20 cellular contexts compared by ENCODE assay signal in the genomic region with DNA sequence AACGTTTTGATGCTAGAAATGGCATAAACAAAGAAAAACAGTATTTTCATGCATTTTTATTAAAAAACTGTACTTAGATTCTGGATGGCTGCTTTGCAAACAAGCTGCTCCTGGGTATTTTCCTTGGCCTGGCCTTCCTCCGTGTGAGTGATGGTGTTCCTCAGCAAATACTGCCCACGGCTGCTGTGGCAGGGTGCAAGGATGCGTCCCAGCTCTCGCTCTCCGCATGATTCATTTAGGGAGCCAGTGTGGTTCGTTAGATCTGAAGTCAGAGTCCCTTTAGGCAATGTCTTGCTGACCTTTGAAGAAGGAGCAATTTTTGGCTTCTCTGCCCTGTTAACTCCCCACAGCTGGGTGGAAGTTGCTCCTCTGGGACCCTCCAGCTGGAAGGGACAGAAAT. TPM values are rescaled to one million over a fixed set of nuclear protein-coding genes. Genes with fewer than 3 reads are reported as not detected.
DNase-seq lines count a peak whose midpoint lies in the region; ATAC-seq, FAIRE-seq and TF ChIP-seq lines count a peak whose summit lies in the region.
"Had no signal": no experiment of that assay in that cellular context is flagged by ENCODE, and none has a peak within 500 bp of the region (broad histone marks: within the 10 kb centered on the region; RNA-seq: fewer than 3 reads in every experiment).

No MANE protein-coding gene starts in this region.

- POLR2A ChIA-PET in H1 (lab: Charles Lee; ENCODE audit: partially characterized antibody), result no interaction called here

- H2AFZ ChIP-seq in H1 (ENCODE audit: low read length), result 0 out of 2 replicates have a peak overlapping the region, but pooled peaks have one; percentile 30
- no peak overlapping the region for H2AFZ ChIP-seq in mesenchymal stem cell (ENCODE audit: low read depth, low read length)

- H3K9me3 ChIP-seq in H1 (ENCODE audit: insufficient read depth in 2 of 2, low read depth in 1 of 2, low read length in 1 of 2) (no peaks in the 10 kb centered on the region), mesenchymal stem cell (ENCODE audit: control insufficient read depth, low read length) (no peaks in the 10 kb centered on the region), spleen (no peaks in the 10 kb centered on the region)
- H3K9me3 ChIP-seq: BLaER1 had no signal

- FAIRE-seq in H1 (lab: Jason Lieb, UNC), result no peak
- FAIRE-seq: D721Med, GM12892, GM18507, HTR-8/SVneo had no signal

- H3K4me1 Mint-ChIP-seq in activated CD8-positive, alpha-beta memory T cell treated with anti-CD3 and anti-CD28 coated beads, Interleukin-2, amount 10 ng/mL, durations not matched to agents 7 days and 5 days, result no peaks in the 10 kb centered on the region

- H2BK15ac ChIP-seq in H1 (ENCODE audit: low read length), result no peak overlapping the region
- no peak overlapping the region for H2BK15ac ChIP-seq in mesenchymal stem cell (ENCODE audit: low read depth, poor library complexity, severe bottlenecking)

- H3K4me1 ChIP-seq in H1 (replicated peaks in 1 of 4; ENCODE audit: control insufficient read depth in 3 of 4, insufficient read depth in 4 of 4, low read length in 3 of 4) (no peaks in the 10 kb centered on the region), mesenchymal stem cell (ENCODE audit: control insufficient read depth, insufficient read depth, low read depth, low read length) (peaks cover 8% of the 10 kb centered on the region), spleen (peaks cover 0 to 6% (median 0%) of the 10 kb centered on the region in 6 donors)

- no peaks in the 10 kb centered on the region for H3K27me3 ChIP-seq in H1 (replicated peaks in 1 of 4; ENCODE audit: control insufficient read depth in 3 of 4, extremely low read depth in 1 of 4, insufficient read depth in 3 of 4, low read length in 3 of 4)
- no peaks in the 10 kb centered on the region for H3K27me3 ChIP-seq in mesenchymal stem cell (ENCODE audit: control insufficient read depth in 1 of 2, insufficient read depth in 1 of 2, low read length in 2 of 2)
- no peaks in the 10 kb centered on the region for H3K27me3 ChIP-seq in spleen (replicated peaks in 1 of 7)
- H3K27me3 ChIP-seq: BLaER1 had no signal

- H2BK12ac ChIP-seq in H1 (ENCODE audit: low read depth, low read length) (no peak overlapping the region), mesenchymal stem cell (ENCODE audit: low read length in 2 of 2) (no peak overlapping the region)

- no peak overlapping the region for H3K14ac ChIP-seq in H1 (ENCODE audit: insufficient read length)
- no peak overlapping the region for H3K14ac ChIP-seq in mesenchymal stem cell (ENCODE audit: low read length in 2 of 2)

- no peak overlapping the region for H3K4ac ChIP-seq in H1 (replicated peaks; ENCODE audit: insufficient read length, low read depth, low read length)
- no peak overlapping the region for H3K4ac ChIP-seq in mesenchymal stem cell (ENCODE audit: low read depth in 1 of 2, low read length in 2 of 2)

- H3K27ac ChIP-seq in H1 (ENCODE audit: low read depth, low read length) (no peak overlapping the region), mesenchymal stem cell (ENCODE audit: low read length, poor library complexity, severe bottlenecking) (peak overlapping the region; percentile 2), spleen (no peak overlapping the region)
- H3K27ac ChIP-seq: BLaER1 had no signal

- no peak overlapping the region for H4K91ac ChIP-seq in H1 (replicated peaks; ENCODE audit: insufficient read length, low read length)
- H4K91ac ChIP-seq in mesenchymal stem cell (ENCODE audit: low read length), result no peak overlapping the region

- no peak for TF ChIP-seq CTCF in H1 (IDR thresholded peaks at IDR 0.05; ENCODE audit: control extremely low read depth in 1 of 3, insufficient read depth in 1 of 3, low read depth in 1 of 3, low read length in 3 of 3)
- TF ChIP-seq CTCF in spleen (IDR thresholded peaks at IDR 0.05 in 8 of 11, conservative IDR thresholded peaks at IDR 0.05 in 3 of 11), result no peak

- H3K23me2 ChIP-seq in H1 (ENCODE audit: low read depth, low read length), result no peaks in the 10 kb centered on the region

- H3K27me3 Mint-ChIP-seq in activated CD8-positive, alpha-beta memory T cell treated with anti-CD3 and anti-CD28 coated beads, Interleukin-2, amount 10 ng/mL, durations not matched to agents 7 days and 5 days, result no peaks in the 10 kb centered on the region

- TF ChIP-seq EP300 in H1 (IDR thresholded peaks at IDR 0.05; ENCODE audit: borderline replicate concordance in 1 of 2, low read depth in 2 of 2, low read length in 2 of 2), result no peak

- no peaks in the 10 kb centered on the region for H4K20me1 ChIP-seq in H1 (replicated peaks in 1 of 2; ENCODE audit: control insufficient read depth in 1 of 2, insufficient read depth in 2 of 2, low read length in 2 of 2)
- H4K20me1 ChIP-seq: BLaER1 had no signal

- peak; percentile 32 for DNase-seq in M059J (ENCODE audit: low read depth)
- no peak for DNase-seq in H1 (ENCODE audit: low read depth in 1 of 2, low spot score in 2 of 2)
- DNase-seq in mesenchymal stem cell, result no peak
- peak; percentile 56 for DNase-seq in renal cortical epithelial cell (ENCODE audit: low read depth)
- no peak for DNase-seq in cardiac septum (ENCODE audit: low spot score)
- no peak for DNase-seq in MV-4-11 (lab: John Stamatoyannopoulos, UW)
- DNase-seq in spleen, result no peak
- DNase-seq in activated CD8-positive, alpha-beta memory T cell treated with anti-CD3 and anti-CD28 coated beads, Interleukin-2, amount 10 ng/mL, durations not matched to agents 7 days and 5 days, result no peak
- DNase-seq: 8988T; CD8-positive, alpha-beta T cell; GDM1; GOT3; H9; IMR-90 had no signal

- H3K27ac Mint-ChIP-seq in activated CD8-positive, alpha-beta memory T cell treated with anti-CD3 and anti-CD28 coated beads, Interleukin-2, amount 10 ng/mL, durations not matched to agents 7 days and 5 days, result no peak overlapping the region
- H3K27ac Mint-ChIP-seq: CD8-positive, alpha-beta T cell; H9 had no signal

- no peaks in the 10 kb centered on the region for H3K36me3 ChIP-seq in H1 (ENCODE audit: control insufficient read depth in 2 of 4, insufficient read depth in 4 of 4, low read length in 3 of 4)
- H3K36me3 ChIP-seq in mesenchymal stem cell (ENCODE audit: control insufficient read depth in 1 of 2, insufficient read depth in 2 of 2, low read depth in 1 of 2, low read length in 2 of 2), result no peaks in the 10 kb centered on the region
- no peaks in the 10 kb centered on the region for H3K36me3 ChIP-seq in spleen
- H3K36me3 ChIP-seq: BLaER1 had no signal

- no peak for ATAC-seq in activated CD8-positive, alpha-beta memory T cell treated with anti-CD3 and anti-CD28 coated beads, Interleukin-2, amount 10 ng/mL, durations not matched to agents 7 days and 5 days
- ATAC-seq: CD8-positive, alpha-beta T cell had no signal

- H3K79me2 ChIP-seq in H1 (ENCODE audit: control insufficient read depth in 1 of 2, insufficient read depth in 2 of 2, low read length in 2 of 2), result no peaks in the 10 kb centered on the region

- no peak overlapping the region for H3K4me3 Mint-ChIP-seq in activated CD8-positive, alpha-beta memory T cell treated with anti-CD3 and anti-CD28 coated beads, Interleukin-2, amount 10 ng/mL, durations not matched to agents 7 days and 5 days
- H3K4me3 Mint-ChIP-seq: CD14-positive monocyte; CD8-positive, alpha-beta T cell; H9 had no signal

- intact Hi-C loops in cardiac septum (cut with DNase I) (no loop called here), spleen (cut with DNase I; ENCODE audit: low total_unique reads) (no loop called here)

- H3K79me1 ChIP-seq in H1 (ENCODE audit: low read depth, low read length) (no peaks in the 10 kb centered on the region), mesenchymal stem cell (replicated peaks; ENCODE audit: low read length, poor library complexity, severe bottlenecking) (no peaks in the 10 kb centered on the region)

- H3K36me3 Mint-ChIP-seq in activated CD8-positive, alpha-beta memory T cell treated with anti-CD3 and anti-CD28 coated beads, Interleukin-2, amount 10 ng/mL, durations not matched to agents 7 days and 5 days, result no peaks in the 10 kb centered on the region
- H3K36me3 Mint-ChIP-seq: CD14-positive monocyte; CD8-positive, alpha-beta T cell had no signal

- no peak overlapping the region for H2BK20ac ChIP-seq in H1 (ENCODE audit: low read length)

- H2BK120ac ChIP-seq in H1 (replicated peaks; ENCODE audit: low read depth, low read length) (no peak overlapping the region), mesenchymal stem cell (ENCODE audit: low read depth, low read length) (no peak overlapping the region)

- no peak overlapping the region for H4K5ac ChIP-seq in H1 (ENCODE audit: insufficient read length, low read depth, low read length)

- no peak overlapping the region for H4K8ac ChIP-seq in H1 (ENCODE audit: extremely low read depth, insufficient read depth, low read length)
- no peak overlapping the region for H4K8ac ChIP-seq in mesenchymal stem cell (ENCODE audit: low read length)

- H3K23ac ChIP-seq in H1 (ENCODE audit: insufficient read length) (no peak overlapping the region), mesenchymal stem cell (ENCODE audit: low read length in 2 of 2) (no peak overlapping the region)

- H3K18ac ChIP-seq in H1 (ENCODE audit: extremely low read depth, low read length) (no peak overlapping the region), mesenchymal stem cell (ENCODE audit: low read depth in 1 of 2, low read length in 2 of 2) (peak overlapping the region in 1 of 2 experiments; percentile 12)

- H3K4me3 ChIP-seq in H1 (ENCODE audit: extremely low read depth in 1 of 4, insufficient read depth in 2 of 4, low read depth in 3 of 4, low read length in 4 of 4) (no peak overlapping the region), mesenchymal stem cell (ENCODE audit: insufficient read depth in 1 of 2, low read depth in 1 of 2, low read length in 2 of 2) (no peak overlapping the region), spleen (no peak overlapping the region)
- H3K4me3 ChIP-seq: BLaER1 had no signal

- no peak overlapping the region for H3K4me2 ChIP-seq in H1 (ENCODE audit: insufficient read depth in 1 of 2, low read depth in 2 of 2, low read length in 2 of 2)
- H3K4me2 ChIP-seq in mesenchymal stem cell (ENCODE audit: low read length, poor library complexity, severe bottlenecking), result no peak overlapping the region
- H3K4me2 ChIP-seq: BLaER1 had no signal

- no peak for TF ChIP-seq RAD21 in H1 (IDR thresholded peaks at IDR 0.05 in 1 of 2, conservative IDR thresholded peaks at IDR 0.05 in 1 of 2; ENCODE audit: low read depth in 2 of 2, low read length in 2 of 2)

- no peak overlapping the region for H3K56ac ChIP-seq in H1 (replicated peaks; ENCODE audit: insufficient read length, low read depth, low read length)

- no peak for TF ChIP-seq POLR2A in H1 (IDR thresholded peaks at IDR 0.05; ENCODE audit: control extremely low read depth in 1 of 2, low read depth in 2 of 2, low read length in 2 of 2)
- TF ChIP-seq POLR2A in spleen (IDR thresholded peaks at IDR 0.05), result no peak

- no peak overlapping the region for H2BK5ac ChIP-seq in H1 (ENCODE audit: low read depth, low read length)
- no peak overlapping the region for H2BK5ac ChIP-seq in mesenchymal stem cell (ENCODE audit: low read depth, low read length, poor library complexity, severe bottlenecking)

- H3K9ac ChIP-seq in H1 (replicated peaks in 1 of 4; ENCODE audit: extremely low read depth in 1 of 4, low read depth in 3 of 4, low read length in 3 of 4), result no peak overlapping the region
- H3K9ac ChIP-seq in mesenchymal stem cell (ENCODE audit: low read length), result no peak overlapping the region
- H3K9ac ChIP-seq: BLaER1 had no signal

- no peaks in the 10 kb centered on the region for H3K9me3 Mint-ChIP-seq in activated CD8-positive, alpha-beta memory T cell treated with anti-CD3 and anti-CD28 coated beads, Interleukin-2, amount 10 ng/mL, durations not matched to agents 7 days and 5 days (ENCODE audit: low read depth)
- H3K9me3 Mint-ChIP-seq: CD8-positive, alpha-beta T cell; H9 had no signal

- H2AK5ac ChIP-seq in H1 (ENCODE audit: low read depth, low read length), result no peak overlapping the region
- peak overlapping the region; percentile 76 for H2AK5ac ChIP-seq in mesenchymal stem cell (ENCODE audit: low read length, severe bottlenecking)

- WGBS in H1 (ENCODE audit: extremely low coverage in 1 of 2, insufficient coverage in 1 of 2, insufficient read length in 1 of 2, insufficient replicate concordance in 2 of 2, low coverage in 1 of 2, low lambda C conversion rate in 2 of 2, missing lambda C conversion rate in 1 of 2), 2 experiments, result 85% methylated on average over 7 of the region's 7 CpGs; no CpG with 5 or more reads in 1 of the 2 experiments
- WGBS in mesenchymal stem cell, result 96% methylated on average over 6 of the region's 7 CpGs
- 88 to 95% (median 89%) methylated on average over 7 of the region's 7 CpGs for WGBS in spleen, 5 donors

- CTCF ChIA-PET in H1 (lab: Charles Lee; ENCODE audit: partially characterized antibody), result interaction anchor here (0.9 kb wide), 1 partner anchor 17 kb away, joined by 4 read pairs; no protein-coding TSS in a partner anchor
- CTCF ChIA-PET in activated CD8-positive, alpha-beta memory T cell treated with anti-CD3 and anti-CD28 coated beads, Interleukin-2, amount 10 ng/mL, durations not matched to agents 7 days and 5 days (lab: Charles Lee), result interaction anchor here (1.1 to 1.6 kb wide), 2 partner anchors 14 to 26 kb away, joined by 3 to 4 read pairs; no protein-coding TSS in a partner anchor

RNA-seq across cellular contexts. Expression of a gene that starts 27.3 kb away (rescaled TPM):
- total RNA-seq in M059J (2014; rRNA removed; shearing (Covaris generic)), result 2.8 and 3.4 TPM in 2 replicates
- 15.1 and 15.5 TPM in 2 replicates for total RNA-seq in H1 (2021; fragmentation: NEBNext Ultra II Directional; extraction: Animal tissue kit (Norgen Biotek cat#: 25700))
- polyA plus RNA-seq in H1 (2011; rRNA removed), result 3.2 and 5.1 TPM in 2 replicates
- 5.2 TPM for polyA plus RNA-seq in H1 (2011; cell fraction: cytosol; rRNA removed)
- 7.2 TPM for polyA plus RNA-seq in H1 (2011; cell fraction: nucleus; rRNA removed)
- 6.4 to 8.8 TPM (median 8.0 TPM) in 4 replicates for polyA plus RNA-seq in H1 (2012, experiment 1 of 2)
- 10.4 TPM for polyA plus RNA-seq in H1 (2012, experiment 2 of 2)
- polyA plus RNA-seq in H1 (2013, experiment 1 of 2), result 11.4 TPM
- polyA plus RNA-seq in H1 (2013, experiment 2 of 2), result 11.5 TPM
- polyA minus RNA-seq in H1 (2011; rRNA and poly(A)+ RNA removed), result 1.9 and 2.0 TPM in 2 replicates
- 4.0 TPM for polyA minus RNA-seq in H1 (2011; cell fraction: cytosol; rRNA and poly(A)+ RNA removed)
- 6.6 TPM for polyA minus RNA-seq in H1 (2011; cell fraction: nucleus; rRNA and poly(A)+ RNA removed)
- polyA plus RNA-seq in mesenchymal stem cell (2013, experiment 1 of 2), result 42.8 TPM
- 43.5 TPM for polyA plus RNA-seq in mesenchymal stem cell (2013, experiment 2 of 2)
- 2.9 and 7.1 TPM in 2 replicates for total RNA-seq in renal cortical epithelial cell
- total RNA-seq in cardiac septum, result 2.4 TPM
- total RNA-seq in spleen, result 10 to 100 TPM; 25.9 to 46.6 (median 32.6) TPM
- 10 to 100 TPM in 2 of 3 donors, 1 to 10 TPM in 1; 8.5 to 15.4 (median 11.9) TPM for polyA plus RNA-seq in spleen
- 10 to 100 TPM in 1 of 2 experiments, 1 to 10 TPM in 1; 2.9 to 16.3 TPM for total RNA-seq in activated CD8-positive, alpha-beta memory T cell treated with anti-CD3 and anti-CD28 coated beads, Interleukin-2, amount 10 ng/mL, durations not matched to agents 7 days and 5 days

Comparison
In these comparisons a context has a peak if more than half of its experiments do, and no peak if none do; other contexts are left out.
1. DNase-seq: peak in M059J (single experiment) and renal cortical epithelial cell (single experiment); none in H1 (0 of 2), mesenchymal stem cell (single experiment), cardiac septum (single experiment), MV-4-11 (single experiment), spleen (single experiment) and activated CD8-positive, alpha-beta memory T cell treated with anti-CD3 and anti-CD28 coated beads, Interleukin-2, amount 10 ng/mL, durations not matched to agents 7 days and 5 days (single experiment).